Comparison of ENCODE assay signal across 8 cellular contexts in genomic region chr19:34403784-34404108, GRCh38. TPM values are rescaled to one million over a fixed set of nuclear protein-coding genes. Genes with fewer than 3 reads are reported as not detected.
DNase-seq lines count a peak whose midpoint lies in the region; ATAC-seq and TF ChIP-seq lines count a peak whose summit lies in the region.

No MANE protein-coding gene starts in this region.

- peaks cover 4 to 24% (median 13%) of the 10 kb centered on the region in 4 donors for H3K4me1 Mint-ChIP-seq in CD4-positive, alpha-beta memory T cell
- peaks cover 4 to 6% of the 10 kb centered on the region in 2 donors for H3K4me1 Mint-ChIP-seq in natural killer cell treated with Interleukin-12 subunit alpha and Interleukin-12 subunit beta and Interleukin-15 and Interleukin-18, amount 100 ng/mL, for 72 hours (ENCODE audit: low read depth in 2 of 2)

- H2AFZ ChIP-seq in mammary epithelial cell (ENCODE audit: low read depth, low read length) = peak overlapping the region; percentile 97

- H4K20me1 ChIP-seq in mammary epithelial cell (ENCODE audit: insufficient read depth, low read length) = no peaks in the 10 kb centered on the region

- H3K9me3 ChIP-seq in CD4-positive, alpha-beta memory T cell (ENCODE audit: control insufficient read depth in 1 of 2, low read length in 2 of 2) = no peaks in the 10 kb centered on the region
- H3K9me3 ChIP-seq in mammary epithelial cell (replicated peaks; ENCODE audit: insufficient read depth, low read length) = no peaks in the 10 kb centered on the region

- H3K9me3 Mint-ChIP-seq in CD4-positive, alpha-beta memory T cell = no peaks in the 10 kb centered on the region
- no peaks in the 10 kb centered on the region for H3K9me3 Mint-ChIP-seq in natural killer cell treated with Interleukin-12 subunit alpha and Interleukin-12 subunit beta and Interleukin-15 and Interleukin-18, amount 100 ng/mL, for 72 hours

- H3K36me3 Mint-ChIP-seq in CD4-positive, alpha-beta memory T cell = peaks cover 7 to 21% of the 10 kb centered on the region in 2 donors
- H3K36me3 Mint-ChIP-seq in natural killer cell treated with Interleukin-12 subunit alpha and Interleukin-12 subunit beta and Interleukin-15 and Interleukin-18, amount 100 ng/mL, for 72 hours = peaks cover 5% of the 10 kb centered on the region

- ATAC-seq in HG02884 (IDR thresholded peaks at IDR 0.05; ENCODE audit: unreplicated experiment) (peak; percentile 16), HG03571 (IDR thresholded peaks at IDR 0.05; ENCODE audit: unreplicated experiment) (no peak)
- no peak for ATAC-seq in natural killer cell treated with Interleukin-12 subunit alpha and Interleukin-12 subunit beta and Interleukin-15 and Interleukin-18, amount 100 ng/mL, for 72 hours

- H3K27ac Mint-ChIP-seq in CD4-positive, alpha-beta memory T cell = peak overlapping the region; percentile 82 to 93 (median 85)
- peak overlapping the region; percentile 51 to 72 for H3K27ac Mint-ChIP-seq in natural killer cell treated with Interleukin-12 subunit alpha and Interleukin-12 subunit beta and Interleukin-15 and Interleukin-18, amount 100 ng/mL, for 72 hours

- no peak for DNase-seq in CD4-positive, alpha-beta memory T cell
- no peak for DNase-seq in mammary epithelial cell
- no peak for DNase-seq in natural killer cell treated with Interleukin-12 subunit alpha and Interleukin-12 subunit beta and Interleukin-15 and Interleukin-18, amount 100 ng/mL, for 72 hours (ENCODE audit: low spot score)
- no peak for DNase-seq in NCI-H82 treated with DMSO at 0.1 percent for 48 hours (lab: John Stamatoyannopoulos, UW; ENCODE audit: unreplicated experiment)
- DNase-seq in hippocampal formation (lab: John Stamatoyannopoulos, UW) = no peak
- no peak for DNase-seq in DMS79 treated with DMSO at 0.1 percent for 48 hours (lab: John Stamatoyannopoulos, UW)

- POLR2A ChIA-PET in CD4-positive, alpha-beta memory T cell (lab: Charles Lee; ENCODE audit: partially characterized antibody) = interaction anchor here (1.0 to 2.5 kb wide), 5 partner anchors 17 to 231 kb away, joined by 3 to 20 read pairs (median 7); partner anchors contain the start of genes LSM14A and UBA2

- dilution Hi-C loops in mammary epithelial cell (cut with HindIII; ENCODE audit: low sequenced_read_pairs) = no loop called here

- TF ChIP-seq CTCF in mammary epithelial cell (conservative IDR thresholded peaks at IDR 0.05 in 1 of 2, IDR thresholded peaks at IDR 0.05 in 1 of 2; ENCODE audit: extremely low read depth in 1 of 2, insufficient read depth in 1 of 2, low read depth in 1 of 2, low read length in 2 of 2) = no peak

- WGBS in mammary epithelial cell (ENCODE audit: low coverage, missing lambda C conversion rate) = 23% methylated on average over 6 of the region's 6 CpGs

- peak overlapping the region; percentile 97 for H3K4me2 ChIP-seq in mammary epithelial cell (ENCODE audit: insufficient read depth, low read depth, low read length)

- H3K36me3 ChIP-seq in CD4-positive, alpha-beta memory T cell (ENCODE audit: insufficient read depth, low read length) = peaks cover 13% of the 10 kb centered on the region
- peaks cover 20% of the 10 kb centered on the region for H3K36me3 ChIP-seq in mammary epithelial cell (ENCODE audit: insufficient read depth, low read length)

- BruUV-seq in mammary epithelial cell (replicated peaks; lab: Mats Ljungman, UMichigan) = no TSS peak

- CTCF ChIA-PET in CD4-positive, alpha-beta memory T cell (lab: Charles Lee; ENCODE audit: partially characterized antibody) = no interaction called here
- CTCF ChIA-PET in mammary epithelial cell (lab: Charles Lee; ENCODE audit: low non-redundant PET) = interaction anchor here (0.6 kb wide), 1 partner anchor 701 kb away, joined by 30 read pairs; no protein-coding TSS in a partner anchor

- H3K4me3 Mint-ChIP-seq in CD4-positive, alpha-beta memory T cell = peak overlapping the region; percentile 88 to 94 (median 92)
- peak overlapping the region; percentile 85 for H3K4me3 Mint-ChIP-seq in natural killer cell treated with Interleukin-12 subunit alpha and Interleukin-12 subunit beta and Interleukin-15 and Interleukin-18, amount 100 ng/mL, for 72 hours

- H3K27ac ChIP-seq in CD4-positive, alpha-beta memory T cell (ENCODE audit: low read depth, low read length) = peak overlapping the region; percentile 74
- peak overlapping the region; percentile 69 for H3K27ac ChIP-seq in mammary epithelial cell (ENCODE audit: insufficient read depth, low read depth, low read length)

- in situ Hi-C loops in mammary epithelial cell (cut with MboI; ENCODE audit: low sequenced_read_pairs in 2 of 2) = no loop called here

- no peaks in the 10 kb centered on the region for H3K27me3 Mint-ChIP-seq in CD4-positive, alpha-beta memory T cell
- H3K27me3 Mint-ChIP-seq in natural killer cell treated with Interleukin-12 subunit alpha and Interleukin-12 subunit beta and Interleukin-15 and Interleukin-18, amount 100 ng/mL, for 72 hours = no peaks in the 10 kb centered on the region

- H3K9ac ChIP-seq in mammary epithelial cell (ENCODE audit: insufficient read depth, low read length) = no peak overlapping the region

- H3K4me3 ChIP-seq in CD4-positive, alpha-beta memory T cell (ENCODE audit: low read length in 2 of 2) = peak overlapping the region; percentile 78 to 100
- H3K4me3 ChIP-seq in mammary epithelial cell (replicated peaks in 1 of 3; ENCODE audit: insufficient read depth in 1 of 3, low read depth in 2 of 3, low read length in 3 of 3) = peak overlapping the region; percentile 62 to 90 (median 83)

- H3K4me1 ChIP-seq in CD4-positive, alpha-beta memory T cell (ENCODE audit: insufficient read depth, low read length) = peaks cover 16% of the 10 kb centered on the region
- no peaks in the 10 kb centered on the region for H3K4me1 ChIP-seq in mammary epithelial cell (ENCODE audit: insufficient read depth, low read length)

- H3K27me3 ChIP-seq in CD4-positive, alpha-beta memory T cell (ENCODE audit: insufficient read depth, low read length) = no peaks in the 10 kb centered on the region
- H3K27me3 ChIP-seq in mammary epithelial cell (ENCODE audit: insufficient read depth, low read length) = no peaks in the 10 kb centered on the region

- H3K79me2 ChIP-seq in mammary epithelial cell (ENCODE audit: insufficient read depth, low read length) = peaks cover 23% of the 10 kb centered on the region

- intact Hi-C loops in CD4-positive, alpha-beta memory T cell (cut with micrococcal nuclease) = loop anchor here (1.0 to 2.0 kb wide), 3 partner anchors 25 to 53 kb away; partner anchors contain the start of gene UBA2
- intact Hi-C loops in mammary epithelial cell (cut with micrococcal nuclease) = loop anchor here (1.0 kb wide), 2 partner anchors 27 to 38 kb away; partner anchors contain the start of gene GPI

RNA-seq across cellular contexts. Expression of gene PDCD2L, which starts 0.5 kb away (rescaled TPM):
- 10 to 100 TPM in 1 of 2 experiments, 1 to 10 TPM in 1; 8.8 to 12.3 TPM for total RNA-seq in CD4-positive, alpha-beta memory T cell
- polyA plus RNA-seq in CD4-positive, alpha-beta memory T cell = 10 to 100 TPM; 11.4 to 18.9 TPM
- 10 to 100 TPM in 1 of 2 donors, 1 to 10 TPM in 1; 5.2 to 17.2 TPM for total RNA-seq in mammary epithelial cell
- polyA plus RNA-seq in mammary epithelial cell = 20.1 TPM
- polyA minus RNA-seq in mammary epithelial cell = 21.2 TPM
- total RNA-seq in natural killer cell treated with Interleukin-12 subunit alpha and Interleukin-12 subunit beta and Interleukin-15 and Interleukin-18, amount 100 ng/mL, for 72 hours = 10 to 100 TPM; 18.2 to 28.4 TPM

RNA-seq across cellular contexts. Expression of gene UBA2, which starts 24.4 kb away (rescaled TPM):
- total RNA-seq in CD4-positive, alpha-beta memory T cell = 10 to 100 TPM; 74.9 to 78.7 TPM
- polyA plus RNA-seq in CD4-positive, alpha-beta memory T cell = 100 to 1,000 TPM; 102 to 108 TPM
- total RNA-seq in mammary epithelial cell = 10 to 100 TPM; 88.7 to 92.5 TPM
- 83.9 TPM for polyA plus RNA-seq in mammary epithelial cell
- 378 TPM for polyA minus RNA-seq in mammary epithelial cell
- 100 to 1,000 TPM; 121 to 180 TPM for total RNA-seq in natural killer cell treated with Interleukin-12 subunit alpha and Interleukin-12 subunit beta and Interleukin-15 and Interleukin-18, amount 100 ng/mL, for 72 hours

RNA-seq across cellular contexts. Expression of gene GPI, which starts 38.8 kb away (rescaled TPM):
- total RNA-seq in CD4-positive, alpha-beta memory T cell = 100 to 1,000 TPM; 121 to 127 TPM
- polyA plus RNA-seq in CD4-positive, alpha-beta memory T cell = 100 to 1,000 TPM; 127 to 156 TPM
- total RNA-seq in mammary epithelial cell = 100 to 1,000 TPM; 131 to 411 TPM
- polyA plus RNA-seq in mammary epithelial cell = 344 TPM
- polyA minus RNA-seq in mammary epithelial cell = 965 TPM
- 100 to 1,000 TPM; 394 to 516 TPM for total RNA-seq in natural killer cell treated with Interleukin-12 subunit alpha and Interleukin-12 subunit beta and Interleukin-15 and Interleukin-18, amount 100 ng/mL, for 72 hours
